In genomic region chr1:167955915-167956314, GRCh38 we compare ENCODE assay signal across 19 cellular contexts. TPM values are rescaled to one million over a fixed set of nuclear protein-coding genes. Genes with fewer than 3 reads are reported as not detected.
DNase-seq lines count a peak whose midpoint lies in the region; ATAC-seq and TF ChIP-seq lines count a peak whose summit lies in the region.
"Had no signal": no experiment of that assay in that cellular context is flagged by ENCODE, and none has a peak within 500 bp of the region (broad histone marks: within the 10 kb centered on the region; RNA-seq: fewer than 3 reads in every experiment).

No MANE protein-coding gene starts in this region.

- H3K4me3 ChIP-seq in SK-N-SH (ENCODE audit: low read depth in 2 of 2, low read length in 1 of 2) (no peak overlapping the region), IMR-90 (ENCODE audit: insufficient read depth, low read depth, low read length) (no peak overlapping the region), fibroblast of mammary gland (ENCODE audit: control insufficient read depth, low read depth, low read length) (no peak overlapping the region), tibial nerve (no peak overlapping the region)
- H3K4me3 ChIP-seq: HAP-1 had no signal

- H3K36me3 ChIP-seq in SK-N-SH (replicated peaks in 1 of 2; ENCODE audit: control insufficient read depth in 1 of 2, insufficient read depth in 2 of 2, low read length in 1 of 2) (peaks cover 17 to 65% of the 10 kb centered on the region in 2 experiments), IMR-90 (ENCODE audit: control insufficient read depth, insufficient read depth, low read length) (peaks cover 17% of the 10 kb centered on the region), tibial nerve (peaks cover 3 to 46% (median 4%) of the 10 kb centered on the region in 3 donors)

- peaks cover 14% of the 10 kb centered on the region for H3F3A ChIP-seq in SK-N-SH (replicated peaks; ENCODE audit: insufficient read depth)

- H3K9me1 ChIP-seq in IMR-90 (ENCODE audit: insufficient read depth, low read length), result peaks cover 3% of the 10 kb centered on the region; the same call in 1 of the 2 replicates

- no peak overlapping the region for H4K91ac ChIP-seq in IMR-90 (ENCODE audit: insufficient read depth, low read depth, low read length)

- no TSS peak for BruUV-seq in IMR-90 (replicated peaks; lab: Mats Ljungman, UMichigan)

- H3K4me2 ChIP-seq in SK-N-SH, result no peak overlapping the region
- H3K4me2 ChIP-seq in IMR-90 (ENCODE audit: low read depth, low read length), result no peak overlapping the region

- H2BK20ac ChIP-seq in IMR-90 (ENCODE audit: low read depth, low read length), result no peak overlapping the region

- no peak overlapping the region for H2BK120ac ChIP-seq in IMR-90 (ENCODE audit: low read depth, low read length)

- no peaks in the 10 kb centered on the region for H3K9me2 ChIP-seq in SK-N-SH

- POLR2A ChIA-PET in SK-N-SH (lab: Yijun Ruan, JAX), result no interaction called here
- POLR2A ChIA-PET in IMR-90 (lab: Charles Lee; ENCODE audit: unreplicated experiment), result no interaction called here

- ATAC-seq in SK-N-SH treated with all-trans-retinoic acid at 6 μM for 48 hours, result no peak
- no peak for ATAC-seq in IMR-90 (ENCODE audit: low read depth)
- ATAC-seq in GM21619 (IDR thresholded peaks at IDR 0.05; ENCODE audit: unreplicated experiment), result no peak
- ATAC-seq: T-helper 17 cell had no signal

- H3K79me1 ChIP-seq in IMR-90 (ENCODE audit: low read depth in 1 of 2, low read length in 2 of 2), result peaks cover 30 to 42% of the 10 kb centered on the region in 2 experiments

- no peak overlapping the region for H3K18ac ChIP-seq in IMR-90 (ENCODE audit: low read depth, low read length)

- H3K4ac ChIP-seq in IMR-90 (ENCODE audit: low read depth, low read length), result no peak overlapping the region

- no peak overlapping the region for H3K56ac ChIP-seq in IMR-90 (ENCODE audit: extremely low read depth, insufficient read depth, low read length)

- 100% methylated on average over 2 of the region's 2 CpGs for WGBS in SK-N-SH (ENCODE audit: low lambda C conversion rate)
- WGBS in IMR-90 (ENCODE audit: extremely low coverage in 2 of 2, insufficient read length in 1 of 2), 2 experiments, result no CpG with 5 or more reads among the region's 2 CpGs
- WGBS in tibial nerve, 2 donors, result 96 to 100% methylated on average over 2 of the region's 2 CpGs

- TF ChIP-seq EP300 in SK-N-SH (IDR thresholded peaks at IDR 0.05; ENCODE audit: borderline replicate concordance in 1 of 2, low read depth in 1 of 2, low read length in 1 of 2), result no peak
- no peak for TF ChIP-seq EP300 in tibial nerve (IDR thresholded peaks at IDR 0.05)

- H2AFZ ChIP-seq in SK-N-SH (ENCODE audit: low read depth) (no peak overlapping the region), IMR-90 (replicated peaks; ENCODE audit: low read length, poor library complexity) (no peak overlapping the region)

- intact Hi-C loops in IMR-90 (cut with micrococcal nuclease), result loop anchor here (5.0 kb wide), 2 partner anchors 36 to 111 kb away; no protein-coding TSS in a partner anchor

- dilution Hi-C loops in IMR-90 (cut with HindIII; ENCODE audit: low sequenced_read_pairs, unreplicated experiment), result no loop called here

- H2BK15ac ChIP-seq in IMR-90 (ENCODE audit: low read depth, low read length), result no peak overlapping the region

- CTCF ChIA-PET in SK-N-SH (lab: Yijun Ruan, JAX) (interaction anchor here (1.3 kb wide), 1 partner anchor 15 kb away, joined by 3 read pairs; no protein-coding TSS in a partner anchor), IMR-90 (lab: Yijun Ruan, JAX) (no interaction called here)

- H2AK9ac ChIP-seq in IMR-90 (replicated peaks; ENCODE audit: low read depth, low read length, poor library complexity), result no peak overlapping the region

- TF ChIP-seq POLR2A in IMR-90 (IDR thresholded peaks at IDR 0.05; ENCODE audit: low read depth, low read length) (no peak), tibial nerve (IDR thresholded peaks at IDR 0.05) (no peak)

- no peak overlapping the region for H3K14ac ChIP-seq in IMR-90 (replicated peaks; ENCODE audit: low read depth, low read length)

- H3K27me3 ChIP-seq in SK-N-SH (ENCODE audit: insufficient read depth) (no peaks in the 10 kb centered on the region), IMR-90 (ENCODE audit: control insufficient read depth, insufficient read depth, low read length) (no peaks in the 10 kb centered on the region), tibial nerve (no peaks in the 10 kb centered on the region)

- TF ChIP-seq RAD21 in SK-N-SH (IDR thresholded peaks at IDR 0.05; ENCODE audit: low read length) (no peak), IMR-90 (IDR thresholded peaks at IDR 0.05; ENCODE audit: low read length) (no peak)

- in situ Hi-C loops in IMR-90 (cut with MboI; ENCODE audit: low sequenced_read_pairs), result no loop called here

- H2AK5ac ChIP-seq in IMR-90 (ENCODE audit: low read depth, low read length), result no peak overlapping the region

- H4K5ac ChIP-seq in IMR-90 (ENCODE audit: low read depth, low read length), result no peak overlapping the region

- DNase-seq in SK-N-SH, result no peak
- DNase-seq in IMR-90, result peak; percentile 39
- DNase-seq in fibroblast of mammary gland (ENCODE audit: low read depth), result peak; percentile 41
- no peak for DNase-seq in substantia nigra (lab: John Stamatoyannopoulos, UW)
- DNase-seq in tibial nerve (ENCODE audit: low spot score in 2 of 2), result no peak
- no peak for DNase-seq in activated naive CD4-positive, alpha-beta T cell (lab: John Stamatoyannopoulos, UW)
- DNase-seq: 8988T; Calu3; CD4-positive, alpha-beta memory T cell; Karpas-422; NCI-H187; NCI-H446; NCI-H748 treated with DMSO at 0.1 percent for 48 hours; OCI-M1; SIG-M5; T-helper 17 cell had no signal

- no peak overlapping the region for H3K23ac ChIP-seq in IMR-90 (ENCODE audit: low read depth, low read length)

- H2BK5ac ChIP-seq in IMR-90 (ENCODE audit: low read depth, low read length, poor library complexity, severe bottlenecking), result no peak overlapping the region

- no peaks in the 10 kb centered on the region for H3K4me1 ChIP-seq in SK-N-SH (ENCODE audit: control insufficient read depth in 1 of 2, insufficient read depth in 2 of 2, low read depth in 1 of 2, low read length in 1 of 2)
- 0 out of 2 replicates have a peak, but pooled peaks cover 2% of the 10 kb centered on the region for H3K4me1 ChIP-seq in IMR-90 (ENCODE audit: control insufficient read depth, insufficient read depth, low read length)
- peaks cover 0 to 7% (median 0%) of the 10 kb centered on the region in 4 donors for H3K4me1 ChIP-seq in tibial nerve
- H3K4me1 ChIP-seq: HAP-1 had no signal

- H3K9ac ChIP-seq in SK-N-SH (no peak overlapping the region), IMR-90 (ENCODE audit: low read depth, low read length) (no peak overlapping the region)

- H4K8ac ChIP-seq in IMR-90 (ENCODE audit: low read depth in 2 of 2, low read length in 2 of 2), result no peak overlapping the region

- no peak overlapping the region for H3K27ac ChIP-seq in SK-N-SH (ENCODE audit: low read depth in 2 of 2, low read length in 1 of 2)
- H3K27ac ChIP-seq in IMR-90 (ENCODE audit: insufficient read depth, low read length), result no peak overlapping the region
- no peak overlapping the region for H3K27ac ChIP-seq in substantia nigra (ENCODE audit: low read depth, low read length, poor library complexity, severe bottlenecking)
- no peak overlapping the region for H3K27ac ChIP-seq in tibial nerve

- no peak for TF ChIP-seq CTCF in SK-N-SH (IDR thresholded peaks at IDR 0.05)
- TF ChIP-seq CTCF in IMR-90 (conservative IDR thresholded peaks at IDR 0.05; ENCODE audit: low read depth, low read length), result no peak
- no peak for TF ChIP-seq CTCF in fibroblast of mammary gland (conservative IDR thresholded peaks at IDR 0.05; ENCODE audit: control insufficient read depth, insufficient read depth, low read depth, low read length)
- TF ChIP-seq CTCF in tibial nerve (IDR thresholded peaks at IDR 0.05), result no peak

- H4K20me1 ChIP-seq in SK-N-SH (ENCODE audit: insufficient read depth), result peaks cover 10% of the 10 kb centered on the region
- peaks cover 25% of the 10 kb centered on the region; the same call in 1 of the 2 replicates for H4K20me1 ChIP-seq in IMR-90 (ENCODE audit: insufficient read depth, low read length)

- H3K9me3 ChIP-seq in SK-N-SH (no peaks in the 10 kb centered on the region), IMR-90 (ENCODE audit: control insufficient read depth, insufficient read depth, low read length) (no peaks in the 10 kb centered on the region), tibial nerve (no peaks in the 10 kb centered on the region)
- H3K9me3 ChIP-seq: HAP-1 had no signal

- H3K79me2 ChIP-seq in SK-N-SH (ENCODE audit: insufficient read depth), result peaks cover 76% of the 10 kb centered on the region

TF ChIP-seq in IMR-90, 13 proteins besides CTCF, POLR2A, EP300 and RAD21:
- no peak for TF ChIP-seq RFX5 (IDR thresholded peaks at IDR 0.05; ENCODE audit: low read depth, low read length)

RNA-seq across cellular contexts. Expression of gene MPC2, which starts 19.0 kb away (rescaled TPM):
- 15.9 and 21.0 TPM in 2 replicates for polyA plus RNA-seq in SK-N-SH (2012; rRNA removed)
- 25.5 and 33.9 TPM in 2 replicates for polyA plus RNA-seq in SK-N-SH (2012; cell fraction: cytosol; rRNA removed)
- polyA plus RNA-seq in SK-N-SH (2012; cell fraction: nucleus; rRNA removed), result 7.0 and 8.0 TPM in 2 replicates
- total RNA-seq in IMR-90 (2012; rRNA removed), result 35.0 and 56.7 TPM in 2 replicates
- polyA plus RNA-seq in IMR-90 (2012; rRNA removed), result 40.9 and 42.9 TPM in 2 replicates
- 25.6 and 27.4 TPM in 2 replicates for polyA plus RNA-seq in IMR-90 (2012; cell fraction: cytosol; rRNA removed)
- polyA plus RNA-seq in IMR-90 (2012; cell fraction: nucleus; rRNA removed; ENCODE audit: low replicate concordance), result 7.5 and 13.7 TPM in 2 replicates
- 10 to 100 TPM; 16.1 to 22.4 (median 19.1) TPM for total RNA-seq in tibial nerve

RNA-seq across cellular contexts. Expression of gene DCAF6, which starts 19.4 kb away (rescaled TPM):
- polyA plus RNA-seq in SK-N-SH (2012; rRNA removed) (31.3 and 46.1 TPM in 2 replicates), IMR-90 (2012; rRNA removed) (50.1 and 60.4 TPM in 2 replicates)
- 50.7 and 65.5 TPM in 2 replicates for polyA plus RNA-seq in SK-N-SH (2012; cell fraction: cytosol; rRNA removed)
- 20.4 and 36.3 TPM in 2 replicates for polyA plus RNA-seq in SK-N-SH (2012; cell fraction: nucleus; rRNA removed)
- total RNA-seq in IMR-90 (2012; rRNA removed) (74.7 and 88.7 TPM in 2 replicates), tibial nerve (100 to 1,000 TPM in 1 of 4 donors, 10 to 100 TPM in 3; 75.7 to 118 (median 77.4) TPM)
- 12.7 and 40.0 TPM in 2 replicates for polyA plus RNA-seq in IMR-90 (2012; cell fraction: cytosol; rRNA removed)
- 6.0 and 46.7 TPM in 2 replicates for polyA plus RNA-seq in IMR-90 (2012; cell fraction: nucleus; rRNA removed; ENCODE audit: low replicate concordance)

RNA-seq across cellular contexts. Expression of gene ADCY10, which starts 42.0 kb away (rescaled TPM):
- polyA plus RNA-seq in SK-N-SH (2012; rRNA removed), result 0.10 and 0.15 TPM in 2 replicates
- 0.01 and 0.07 TPM in 2 replicates for polyA plus RNA-seq in SK-N-SH (2012; cell fraction: cytosol; rRNA removed)
- polyA plus RNA-seq in SK-N-SH (2012; cell fraction: nucleus; rRNA removed), result 0.12 and 0.18 TPM in 2 replicates
- under 0.01 TPM in 2 replicates for total RNA-seq in IMR-90 (2012; rRNA removed)
- 0.03 and 0.19 TPM in 2 replicates for polyA plus RNA-seq in IMR-90 (2012; rRNA removed)
- polyA plus RNA-seq in IMR-90 (2012; cell fraction: cytosol; rRNA removed), result 0.03 TPM in 1 of 2 replicates, not detected in the other
- 0.07 and 0.21 TPM in 2 replicates for polyA plus RNA-seq in IMR-90 (2012; cell fraction: nucleus; rRNA removed; ENCODE audit: low replicate concordance)
- not detected for total RNA-seq in tibial nerve
- polyA plus RNA-seq: CD4-positive, alpha-beta memory T cell had no signal

Comparison
In these comparisons a context has a peak if more than half of its experiments do, and no peak if none do; other contexts are left out.
1. DNase-seq: peak in IMR-90 (single experiment) and fibroblast of mammary gland (single experiment); none in SK-N-SH (single experiment), substantia nigra (0 of 49), tibial nerve (0 of 2) and activated naive CD4-positive, alpha-beta T cell (0 of 4).